In the genomic region with DNA sequence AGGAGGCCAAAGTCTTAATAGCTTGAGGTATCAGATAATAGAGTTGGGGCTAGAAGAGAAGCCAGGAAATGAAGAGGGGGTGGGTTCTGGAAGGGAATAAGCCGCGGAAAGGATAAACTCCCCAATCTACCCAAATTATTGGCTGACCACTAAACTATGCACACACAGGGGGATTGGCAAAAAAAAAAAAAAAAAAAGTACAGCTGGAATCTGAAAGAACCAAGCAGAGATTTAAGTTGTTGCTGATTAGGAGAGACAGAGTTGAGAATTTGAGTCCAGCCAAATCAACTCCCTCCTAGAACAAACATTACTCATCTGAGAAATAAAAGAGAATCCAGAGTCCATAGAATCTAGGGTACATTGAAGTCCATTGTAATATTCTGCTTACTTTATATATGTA, we compare ENCODE assay signal across 27 cellular contexts.
DNase-seq lines count a peak whose midpoint lies in the region; ATAC-seq and TF ChIP-seq lines count a peak whose summit lies in the region.
"Had no signal": no experiment of that assay in that cellular context is flagged by ENCODE, and none has a peak within 500 bp of the region (broad histone marks: within the 10 kb centered on the region; RNA-seq: fewer than 3 reads in every experiment).

No MANE protein-coding gene starts in this region.

- ATAC-seq in left lobe of liver: peak; percentile 52

- TF ChIP-seq CTCF in cardiac fibroblast (IDR thresholded peaks at IDR 0.05; ENCODE audit: low read depth, low read length) (no peak), WERI-Rb-1 (IDR thresholded peaks at IDR 0.05; ENCODE audit: low read depth, low read length) (no peak)

- no peaks in the 10 kb centered on the region for H3K27me3 ChIP-seq in WERI-Rb-1 (ENCODE audit: insufficient read depth, low read depth, severe bottlenecking)
- H3K27me3 ChIP-seq: adrenal gland, dorsolateral prefrontal cortex, neural progenitor cell, spleen had no signal

- H3K9me3 ChIP-seq in WERI-Rb-1 (ENCODE audit: severe bottlenecking): no peaks in the 10 kb centered on the region
- H3K9me3 ChIP-seq: adrenal gland had no signal

- H3K4me3 ChIP-seq in cardiac fibroblast (replicated peaks in 1 of 2; ENCODE audit: low read depth in 2 of 2, low read length in 2 of 2) (no peak overlapping the region), WERI-Rb-1 (ENCODE audit: low read depth, low read length) (no peak overlapping the region)
- H3K4me3 ChIP-seq: adrenal gland, dorsolateral prefrontal cortex, neural progenitor cell, spleen had no signal

- H3K36me3 ChIP-seq in WERI-Rb-1: peaks cover 26% of the 10 kb centered on the region
- H3K36me3 ChIP-seq: adrenal gland, neural progenitor cell, spleen had no signal

- no peak overlapping the region for H3K27ac ChIP-seq in WERI-Rb-1
- H3K27ac ChIP-seq: adrenal gland, C4-2B, neural progenitor cell, parathyroid adenoma, spleen had no signal

- DNase-seq in M059J (ENCODE audit: low read depth): peak; percentile 18
- peak; percentile 30 to 58 for DNase-seq in cardiac fibroblast (ENCODE audit: low read depth in 2 of 2)
- no peak for DNase-seq in left lobe of liver (ENCODE audit: low spot score)
- DNase-seq in stromal cell of bone marrow (ENCODE audit: low read depth): peak; percentile 44
- DNase-seq in WERI-Rb-1: no peak
- DNase-seq in activated naive CD4-positive, alpha-beta T cell treated with anti-CD3 and anti-CD28 coated beads, Interleukin-2, amount 50 U/mL, for 16 hours: no peak
- DNase-seq in NCI-H82 (lab: John Stamatoyannopoulos, UW): no peak
- DNase-seq: activated CD4-positive, alpha-beta memory T cell treated with anti-CD3 and anti-CD28 coated beads, Interleukin-2, amount 10 ng/mL, durations not matched to agents 7 days and 5 days; activated CD4-positive, alpha-beta T cell treated with anti-CD3 and anti-CD28 coated beads for 1 hour; activated CD8-positive, alpha-beta memory T cell treated with anti-CD3 and anti-CD28 coated beads, Interleukin-2, amount 50 U/mL, for 4 hours; activated naive CD4-positive, alpha-beta T cell; adrenal gland; Caco-2; dorsolateral prefrontal cortex; GDM1; hypothalamus; mesenchymal stem cell; NCI-H1092; NCI-H1694 treated with DMSO at 0.1 percent for 48 hours; NCI-H446; retina; spleen; stimulated activated CD4-positive, alpha-beta T cell treated with anti-CD3 and anti-CD28 coated beads, Interleukin-2, amount 100 ng/mL, for 24 hours; T-helper 2 cell had no signal

Comparison
In these comparisons a context has a peak if more than half of its experiments do, and no peak if none do; other contexts are left out.
1. DNase-seq: peak in M059J (single experiment), cardiac fibroblast (2 of 2) and stromal cell of bone marrow (single experiment); none in left lobe of liver (single experiment), WERI-Rb-1 (single experiment), activated naive CD4-positive, alpha-beta T cell treated with anti-CD3 and anti-CD28 coated beads, Interleukin-2, amount 50 U/mL, for 16 hours (single experiment) and NCI-H82 (single experiment).